In genomic region chr11:73972187-73972586, GRCh38 we compare ENCODE assay signal across 14 cellular contexts. TPM values are rescaled to one million over a fixed set of nuclear protein-coding genes. Genes with fewer than 3 reads are reported as not detected.
A peak's percentile ranks its signal among the peaks of the same experiment; 100 is the strongest.
DNase-seq lines count a peak whose midpoint lies in the region; ATAC-seq and TF ChIP-seq lines count a peak whose summit lies in the region.
"Had no signal": no experiment of that assay in that cellular context is flagged by ENCODE, and none has a peak within 500 bp of the region (broad histone marks: within the 10 kb centered on the region; RNA-seq: fewer than 3 reads in every experiment).

No MANE protein-coding gene starts in this region.

- peak overlapping the region; percentile 51 to 99 (median 94) for H3K27ac Mint-ChIP-seq in naive B cell

- POLR2A ChIA-PET in HEK293 (lab: Yijun Ruan, JAX) (interaction anchor here (0.7 to 2.8 kb wide), 3 partner anchors 8 to 178 kb away, joined by 3 to 12 read pairs (median 7); partner anchors contain the start of gene UCP2), PC-3 (lab: Charles Lee; ENCODE audit: unreplicated experiment) (no interaction called here)

- H3K36me3 Mint-ChIP-seq in naive B cell, result peaks cover 22 to 28% of the 10 kb centered on the region in 2 donors

- no TSS peak for BruUV-seq in PC-3 (replicated peaks; lab: Mats Ljungman, UMichigan)

- TF ChIP-seq CTCF in HEK293 (tag by site-specific recombination; IDR thresholded peaks at IDR 0.05) (no peak), gastrocnemius medialis (IDR thresholded peaks at IDR 0.05 in 4 of 5, conservative IDR thresholded peaks at IDR 0.05 in 1 of 5) (no peak), PC-3 (conservative IDR thresholded peaks at IDR 0.05; ENCODE audit: low read depth, low read length) (no peak)

- H3K27ac ChIP-seq in HEK293 (ENCODE audit: extremely low read depth, low read depth, low read length) (no peak overlapping the region), gastrocnemius medialis (no peak overlapping the region), PC-3 (ENCODE audit: low read length) (no peak overlapping the region)
- H3K27ac ChIP-seq: 22Rv1 had no signal

- no peaks in the 10 kb centered on the region for H3F3A ChIP-seq in PC-3 (ENCODE audit: low read length, unreplicated experiment)

- in situ Hi-C loops in gastrocnemius medialis (cut with MboI; ENCODE audit: low sequenced_read_pairs in 4 of 4), result loop anchor here in 1 of 4 donors (5.0 kb wide), 1 partner anchor 115 kb away; no protein-coding TSS in a partner anchor

- H3K27me3 ChIP-seq in gastrocnemius medialis (no peaks in the 10 kb centered on the region), PC-3 (ENCODE audit: low read length) (no peaks in the 10 kb centered on the region)

- H3K9me2 ChIP-seq in PC-3 (replicated peaks; ENCODE audit: low read length), result no peaks in the 10 kb centered on the region

- peaks cover 80 to 96% (median 92%) of the 10 kb centered on the region in 3 donors for H3K4me1 Mint-ChIP-seq in naive B cell

- H3K9me3 ChIP-seq in HEK293 (ENCODE audit: control insufficient read depth, insufficient read depth, low read depth, low read length), result no peaks in the 10 kb centered on the region
- H3K9me3 ChIP-seq in gastrocnemius medialis, result no peaks in the 10 kb centered on the region
- H3K9me3 ChIP-seq in PC-3 (ENCODE audit: low read length), result no peaks in the 10 kb centered on the region

- H3K4me3 Mint-ChIP-seq in naive B cell, result peak overlapping the region in 5 of 8 donors; percentile 6 to 65 (median 53)
- H3K4me3 Mint-ChIP-seq: CD14-positive monocyte had no signal

- TF ChIP-seq POLR2A in gastrocnemius medialis (IDR thresholded peaks at IDR 0.05), result no peak

- H3K4me3 ChIP-seq in HEK293 (ENCODE audit: low read depth, low read length), result no peak overlapping the region
- no peak overlapping the region for H3K4me3 ChIP-seq in gastrocnemius medialis
- no peak overlapping the region for H3K4me3 ChIP-seq in PC-3 (ENCODE audit: low read length)
- H3K4me3 ChIP-seq: skin epidermis had no signal

- H3K4me2 ChIP-seq in PC-3 (ENCODE audit: low read length), result no peak overlapping the region

- no peaks in the 10 kb centered on the region for H4K20me1 ChIP-seq in PC-3 (ENCODE audit: low read length)

- intact Hi-C loops in gastrocnemius medialis (cut with DNase I; ENCODE audit: low total_unique reads), result no loop called here
- intact Hi-C loops in PC-3 (cut with micrococcal nuclease), result no loop called here

- H3K9me3 Mint-ChIP-seq in naive B cell, result peaks cover 0 to 5% (median 0%) of the 10 kb centered on the region in 7 donors
- H3K9me3 Mint-ChIP-seq: CD14-positive monocyte had no signal

- peaks cover 0 to 35% of the 10 kb centered on the region in 2 experiments; a peak in 1 of 3 replicates for H3K36me3 ChIP-seq in HEK293 (ENCODE audit: control insufficient read depth in 2 of 2, insufficient read depth in 1 of 2, low read length in 2 of 2)
- peaks cover 0 to 30% of the 10 kb centered on the region in 2 donors for H3K36me3 ChIP-seq in gastrocnemius medialis
- peaks cover 6% of the 10 kb centered on the region for H3K36me3 ChIP-seq in PC-3 (ENCODE audit: low read depth, low read length)

- H2AFZ ChIP-seq in PC-3 (ENCODE audit: low read length), result no peak overlapping the region

- CTCF ChIA-PET in HEK293 (lab: Yijun Ruan, JAX), result no interaction called here
- CTCF ChIA-PET in PC-3 (lab: Charles Lee), result no interaction called here

- no peaks in the 10 kb centered on the region for H3K79me2 ChIP-seq in PC-3 (ENCODE audit: low read length)

- DNase-seq in DMS 273 (lab: John Stamatoyannopoulos, UW; ENCODE audit: unreplicated experiment) (peak; percentile 22), DMS 273 treated with DMSO at 0.1 percent for 48 hours (lab: John Stamatoyannopoulos, UW) (no peak), naive B cell (no peak), gastrocnemius medialis (no peak), PC-3 (no peak)
- peak; percentile 60 for DNase-seq in activated CD8-positive, alpha-beta memory T cell treated with anti-CD3 and anti-CD28 coated beads, Interleukin-2, amount 50 U/mL, for 48 hours
- DNase-seq: HCEC 1CT, mammary epithelial cell, NCI-H2029 had no signal

- no peak overlapping the region for H3K9ac ChIP-seq in PC-3 (ENCODE audit: low read length)

- ATAC-seq in naive B cell (ENCODE audit: low read depth in 2 of 2) (no peak), HG02885 (IDR thresholded peaks at IDR 0.05; ENCODE audit: poor library complexity, unreplicated experiment) (no peak), gastrocnemius medialis (no peak), PC-3 (no peak)

- H3K4me1 ChIP-seq in HEK293 (ENCODE audit: control insufficient read depth, insufficient read depth, low read length) (no peaks in the 10 kb centered on the region), gastrocnemius medialis (no peaks in the 10 kb centered on the region), PC-3 (ENCODE audit: insufficient read depth, low read length) (peaks cover 8% of the 10 kb centered on the region)

- H3K27me3 Mint-ChIP-seq in naive B cell, result no peaks in the 10 kb centered on the region

TF ChIP-seq in HEK293, 187 proteins besides CTCF, POLR2A, EP300 and RAD21:
- peak; percentile 16; the same call in 1 of the 2 replicates for TF ChIP-seq ZNF768 (tag by site-specific recombination; IDR thresholded peaks at IDR 0.05)
- TF ChIP-seq ZNF514 (tag by site-specific recombination; IDR thresholded peaks at IDR 0.05), result no peak

RNA-seq across cellular contexts. Expression of gene UCP2, which starts 10.5 kb away (rescaled TPM):
- 1,000 to 10,000 TPM; 1,601 to 2,628 (median 2,020) TPM for polyA plus RNA-seq in naive B cell (ENCODE audit: low read depth in 6 of 6)
- 100 to 1,000 TPM in 1 of 4 donors, 10 to 100 TPM in 3; 16.8 to 284 (median 56.7) TPM for total RNA-seq in gastrocnemius medialis
- 6.4 and 11.9 TPM in 2 replicates for total RNA-seq in PC-3 (2014; rRNA removed)

RNA-seq across cellular contexts. Expression of gene DNAJB13, which starts 21.4 kb away (rescaled TPM):
- under 1 TPM in 4 of 6 donors, not detected in 2; 0.32 to 0.72 (median 0.37) TPM for polyA plus RNA-seq in naive B cell (ENCODE audit: low read depth in 6 of 6)
- total RNA-seq in gastrocnemius medialis (not detected), PC-3 (2014; rRNA removed) (0.29 and 0.46 TPM in 2 replicates)
- total RNA-seq: mammary epithelial cell had no signal
- polyA plus RNA-seq: CD14-positive monocyte, mammary epithelial cell had no signal

RNA-seq across cellular contexts. Expression of gene UCP3, which starts 36.7 kb away (rescaled TPM):
- under 1 TPM in 3 of 6 donors, not detected in 3; 0.09 to 0.31 (median 0.11) TPM for polyA plus RNA-seq in naive B cell (ENCODE audit: low read depth in 6 of 6)
- total RNA-seq in gastrocnemius medialis, result 100 to 1,000 TPM; 489 to 938 (median 679) TPM
- 1.2 and 1.8 TPM in 2 replicates for total RNA-seq in PC-3 (2014; rRNA removed)
- polyA plus RNA-seq: CD14-positive monocyte had no signal

Comparison
In these comparisons a context has a peak if more than half of its experiments do, and no peak if none do; other contexts are left out.
1. DNase-seq: peak in DMS 273 (single experiment) and activated CD8-positive, alpha-beta memory T cell treated with anti-CD3 and anti-CD28 coated beads, Interleukin-2, amount 50 U/mL, for 48 hours (single experiment); none in DMS 273 treated with DMSO at 0.1 percent for 48 hours (single experiment), naive B cell (single experiment), gastrocnemius medialis (0 of 2) and PC-3 (single experiment).
2. RNA of gene UCP3, which starts 36.7 kb away (total RNA-seq): 489 to 938 TPM in gastrocnemius medialis; 1.2 to 1.8 TPM in PC-3; every median in the first group is over 100 times any median in the second.